23 cellular contexts compared by ENCODE assay signal in the genomic region with DNA sequence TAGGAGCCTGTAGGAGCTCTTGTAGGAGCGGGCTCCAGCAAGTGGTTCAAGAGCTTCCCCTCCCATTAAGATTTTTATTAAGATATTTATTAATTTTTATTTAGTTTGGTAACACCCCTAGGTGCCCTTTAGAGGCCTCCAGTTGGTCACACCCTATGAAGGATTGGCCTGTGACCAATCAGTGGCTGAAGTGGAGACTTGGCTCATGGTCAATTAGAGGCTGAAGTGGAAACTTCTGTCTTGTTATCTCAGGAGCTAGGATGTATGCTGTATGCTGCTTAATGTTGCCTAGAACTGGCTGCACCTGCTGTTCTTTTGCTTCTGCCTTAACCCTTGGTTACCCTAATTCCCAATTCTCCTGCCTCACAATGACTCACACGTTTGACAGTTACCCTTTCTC. TPM values are rescaled to one million over a fixed set of nuclear protein-coding genes. Genes with fewer than 3 reads are reported as not detected.
"Had no signal": no experiment of that assay in that cellular context is flagged by ENCODE, and none has a peak within 500 bp of the region (broad histone marks: within the 10 kb centered on the region; RNA-seq: fewer than 3 reads in every experiment).

No MANE protein-coding gene starts in this region.

- DNase-seq: activated CD4-positive, alpha-beta memory T cell treated with anti-CD3 and anti-CD28 coated beads for 36 hours; activated CD4-positive, alpha-beta T cell treated with anti-CD3 and anti-CD28 coated beads for 48 hours; activated effector memory CD4-positive, alpha-beta T cell treated with Interleukin-2 at 50 U/mL for 16 hours; activated naive CD4-positive, alpha-beta T cell treated with anti-CD3 and anti-CD28 coated beads, Interleukin-2, amount 50 U/mL, for 16 hours; activated T-cell treated with anti-CD3 and anti-CD28 coated beads, Interleukin-2, amount 50 U/mL, for 72 hours; anterior cingulate cortex; central memory CD4-positive, alpha-beta T cell; dermis blood vessel endothelial cell; effector CD8-positive, alpha-beta T cell; foreskin keratinocyte; immature natural killer cell; mammary epithelial cell; naive thymus-derived CD8-positive, alpha-beta T cell; stimulated activated CD4-positive, alpha-beta T cell treated with anti-CD3 and anti-CD28 coated beads, Interleukin-4, amount 100 ng/mL, for 1 hour; stimulated activated naive CD4-positive, alpha-beta T cell; T-helper 9 cell had no signal

- H3K9me3 ChIP-seq: thoracic aorta had no signal

- H3K4me3 ChIP-seq: hepatocyte, neural progenitor cell, thoracic aorta had no signal

- H3K4me1 ChIP-seq: foreskin keratinocyte had no signal

- ATAC-seq: activated T-cell treated with anti-CD3 and anti-CD28 coated beads, Interleukin-2, amount 50 U/mL, for 72 hours; foreskin keratinocyte; left lobe of liver; naive thymus-derived CD8-positive, alpha-beta T cell had no signal

- H3K27ac ChIP-seq: foreskin keratinocyte, hepatocyte, neural progenitor cell, thoracic aorta had no signal

- H3K27me3 ChIP-seq: neural progenitor cell had no signal

- H3K36me3 ChIP-seq: neural progenitor cell, thoracic aorta had no signal

RNA-seq across cellular contexts. Expression of a gene that starts 48.7 kb away (rescaled TPM):
- total RNA-seq: dermis blood vessel endothelial cell; foreskin keratinocyte; kidney epithelial cell; mammary epithelial cell; naive thymus-derived CD8-positive, alpha-beta T cell; osteoblast; renal cortical epithelial cell had no signal
- polyA plus RNA-seq: naive thymus-derived CD8-positive, alpha-beta T cell had no signal
